Comparison of ENCODE assay signal across 9 cellular contexts in the genomic region with DNA sequence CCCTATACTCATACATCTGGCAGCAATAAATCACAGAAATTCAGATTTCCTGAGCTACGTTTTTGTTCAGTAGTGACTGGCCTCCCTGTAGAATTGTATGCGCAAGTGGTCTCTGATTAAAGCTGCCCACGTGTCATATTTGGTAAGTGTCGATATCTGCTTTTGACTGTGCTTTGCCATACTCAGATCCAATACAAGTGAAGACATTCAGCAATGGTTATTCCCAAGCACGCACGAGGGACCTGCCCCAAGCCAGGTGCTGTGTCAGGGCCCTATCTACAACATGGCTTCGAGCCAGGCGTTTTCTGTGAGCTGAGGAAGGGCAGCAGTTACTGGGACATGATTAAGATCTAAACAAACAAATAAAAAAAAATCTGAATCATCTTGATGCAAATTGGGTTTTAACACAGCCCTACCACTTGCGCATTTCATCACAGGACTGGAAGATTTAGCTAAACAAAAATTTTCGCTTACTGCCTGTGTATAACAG. TPM values are rescaled to one million over a fixed set of nuclear protein-coding genes. Genes with fewer than 3 reads are reported as not detected.
DNase-seq lines count a peak whose midpoint lies in the region; ATAC-seq and TF ChIP-seq lines count a peak whose summit lies in the region.
"Had no signal": no experiment of that assay in that cellular context is flagged by ENCODE, and none has a peak within 500 bp of the region (broad histone marks: within the 10 kb centered on the region; RNA-seq: fewer than 3 reads in every experiment).

No MANE protein-coding gene starts in this region.

- no peaks in the 10 kb centered on the region for H3K36me3 ChIP-seq in sigmoid colon

- H3K9me3 Mint-ChIP-seq in activated T-cell treated with anti-CD3 and anti-CD28 coated beads, Interleukin-2, amount 50 U/mL, for 4 hours = no peaks in the 10 kb centered on the region

- peak; percentile 19 to 50 for ATAC-seq in activated T-cell treated with anti-CD3 and anti-CD28 coated beads, Interleukin-2, amount 50 U/mL, for 4 hours
- no peak for ATAC-seq in GM18505 (IDR thresholded peaks at IDR 0.05; ENCODE audit: unreplicated experiment)
- no peak for ATAC-seq in HG03108 (IDR thresholded peaks at IDR 0.05; ENCODE audit: unreplicated experiment)

- peaks cover 71% of the 10 kb centered on the region for H3K4me1 Mint-ChIP-seq in activated T-cell treated with anti-CD3 and anti-CD28 coated beads, Interleukin-2, amount 50 U/mL, for 4 hours (ENCODE audit: low read depth)

- H3K27ac ChIP-seq in sigmoid colon = no peak overlapping the region

- H3K4me3 ChIP-seq in sigmoid colon = no peak overlapping the region

- no peak for DNase-seq in activated T-cell treated with anti-CD3 and anti-CD28 coated beads, Interleukin-2, amount 50 U/mL, for 4 hours
- DNase-seq in activated T-cell treated with anti-CD3 and anti-CD28 coated beads, Interleukin-2, amount 50 U/mL, for 48 hours = no peak
- DNase-seq in NCI-H526 (lab: John Stamatoyannopoulos, UW) = peak; percentile 83 to 86
- peak; percentile 26 for DNase-seq in effector CD4-positive, alpha-beta T cell
- DNase-seq in sigmoid colon = peak; percentile 74
- DNase-seq in cerebellar cortex (ENCODE audit: low spot score) = no peak
- DNase-seq: AML-193 had no signal

- TF ChIP-seq POLR2A in sigmoid colon (IDR thresholded peaks at IDR 0.05) (no peak), GM18505 (IDR thresholded peaks at IDR 0.05; ENCODE audit: borderline replicate concordance, extremely low read depth, insufficient read depth, insufficient read length) (no peak)

- H3K4me1 ChIP-seq in sigmoid colon = peaks cover 0 to 11% (median 0%) of the 10 kb centered on the region in 4 donors

- WGBS in sigmoid colon, 2 donors = 71 to 86% methylated on average over 10 of the region's 10 CpGs

- H3K27me3 Mint-ChIP-seq in activated T-cell treated with anti-CD3 and anti-CD28 coated beads, Interleukin-2, amount 50 U/mL, for 4 hours (ENCODE audit: low read depth) = no peaks in the 10 kb centered on the region

- no peak for TF ChIP-seq EP300 in sigmoid colon (IDR thresholded peaks at IDR 0.05)

- H3K9me3 ChIP-seq in sigmoid colon = no peaks in the 10 kb centered on the region

- H3K4me3 Mint-ChIP-seq in activated T-cell treated with anti-CD3 and anti-CD28 coated beads, Interleukin-2, amount 50 U/mL, for 4 hours = no peak overlapping the region

- intact Hi-C loops in sigmoid colon (cut with DNase I) = no loop called here

- no peaks in the 10 kb centered on the region for H3K27me3 ChIP-seq in sigmoid colon

- no peak for TF ChIP-seq CTCF in sigmoid colon (IDR thresholded peaks at IDR 0.05)

- peaks cover 45% of the 10 kb centered on the region for H3K36me3 Mint-ChIP-seq in activated T-cell treated with anti-CD3 and anti-CD28 coated beads, Interleukin-2, amount 50 U/mL, for 4 hours (ENCODE audit: insufficient read depth)

RNA-seq across cellular contexts. Expression of a gene that starts 47.2 kb away (rescaled TPM):
- total RNA-seq in activated T-cell treated with anti-CD3 and anti-CD28 coated beads, Interleukin-2, amount 50 U/mL, for 4 hours = 10 to 100 TPM; 51.9 to 66.3 (median 61.4) TPM
- total RNA-seq in sigmoid colon = 10 to 100 TPM; 30.0 to 40.3 (median 34.7) TPM
- 10 to 100 TPM in 1 of 3 donors, 1 to 10 TPM in 2; 4.6 to 11.3 (median 5.4) TPM for polyA plus RNA-seq in sigmoid colon

Comparison
In these comparisons a context has a peak if more than half of its experiments do, and no peak if none do; other contexts are left out.
1. ATAC-seq: peak in activated T-cell treated with anti-CD3 and anti-CD28 coated beads, Interleukin-2, amount 50 U/mL, for 4 hours (2 of 2); none in GM18505 (single experiment) and HG03108 (single experiment).
2. DNase-seq: peak in NCI-H526 (2 of 2), effector CD4-positive, alpha-beta T cell (single experiment) and sigmoid colon (single experiment); none in activated T-cell treated with anti-CD3 and anti-CD28 coated beads, Interleukin-2, amount 50 U/mL, for 4 hours (single experiment), activated T-cell treated with anti-CD3 and anti-CD28 coated beads, Interleukin-2, amount 50 U/mL, for 48 hours (0 of 2) and cerebellar cortex (single experiment).